8 cellular contexts compared by ENCODE assay signal in genomic region chrX:52262195-52262546, GRCh38.
DNase-seq lines count a peak whose midpoint lies in the region; ATAC-seq, FAIRE-seq and TF ChIP-seq lines count a peak whose summit lies in the region.

No MANE protein-coding gene starts in this region.

- no peak for FAIRE-seq in HTR-8/SVneo (lab: Jason Lieb, UNC)

- intact Hi-C loops in cardiac septum (cut with DNase I): no loop called here
- intact Hi-C loops in activated T-helper 1 cell treated with anti-CD3 and anti-CD28 coated beads, Interleukin-12 subunit alpha, Interleukin-12 subunit beta, Interleukin-2, Interleukin-4 antibody, amounts not matched to agents 30 ng/mL and 10 ng/mL and 1 ng/mL, durations not matched to agents 14 hours and 24 hours and 36 hours (cut with micrococcal nuclease): loop anchor here (5.0 kb wide), 2 partner anchors 735 to 775 kb away; no protein-coding TSS in a partner anchor

- H3K36me3 ChIP-seq in cardiac muscle cell: no peaks in the 10 kb centered on the region
- no peaks in the 10 kb centered on the region for H3K36me3 ChIP-seq in iPS DF 6.9 (ENCODE audit: control insufficient read depth, insufficient read depth, low read length)

- WGBS in iPS DF 6.9 (ENCODE audit: insufficient coverage, insufficient read length): no CpG with 5 or more reads among the region's 19 CpGs

- H3K36me3 Mint-ChIP-seq in activated T-helper 1 cell treated with anti-CD3 and anti-CD28 coated beads, Interleukin-12 subunit alpha, Interleukin-12 subunit beta, Interleukin-2, Interleukin-4 antibody, amounts not matched to agents 30 ng/mL and 10 ng/mL and 1 ng/mL, durations not matched to agents 14 hours and 24 hours and 36 hours (ENCODE audit: low read depth): no peaks in the 10 kb centered on the region

- H3K4me3 ChIP-seq in cardiac muscle cell: peak overlapping the region; percentile 65
- peak overlapping the region; percentile 97; the same call in 1 of the 2 replicates for H3K4me3 ChIP-seq in iPS DF 6.9 (ENCODE audit: low read length)

- H3K9me3 Mint-ChIP-seq in activated T-helper 1 cell treated with anti-CD3 and anti-CD28 coated beads, Interleukin-12 subunit alpha, Interleukin-12 subunit beta, Interleukin-2, Interleukin-4 antibody, amounts not matched to agents 30 ng/mL and 10 ng/mL and 1 ng/mL, durations not matched to agents 14 hours and 24 hours and 36 hours: no peaks in the 10 kb centered on the region

- peaks cover 17% of the 10 kb centered on the region for H3K4me1 Mint-ChIP-seq in activated T-helper 1 cell treated with anti-CD3 and anti-CD28 coated beads, Interleukin-12 subunit alpha, Interleukin-12 subunit beta, Interleukin-2, Interleukin-4 antibody, amounts not matched to agents 30 ng/mL and 10 ng/mL and 1 ng/mL, durations not matched to agents 14 hours and 24 hours and 36 hours (ENCODE audit: low read depth)

- no peak for TF ChIP-seq CTCF in cardiac muscle cell (IDR thresholded peaks at IDR 0.05; ENCODE audit: low read depth, low read length)

- DNase-seq in cardiac muscle cell (ENCODE audit: low read depth in 1 of 2, low spot score in 1 of 2) (peak in 1 of 2 donors; percentile 1), cardiac septum (ENCODE audit: low spot score) (no peak), iPS DF 6.9 (ENCODE audit: low read depth, low spot score) (no peak), Ammon's horn (ENCODE audit: low spot score) (no peak), HTR-8/SVneo (ENCODE audit: insufficient read length, low spot score) (no peak)
- no peak for DNase-seq in activated T-helper 1 cell treated with anti-CD3 and anti-CD28 coated beads, Interleukin-12 subunit alpha, Interleukin-12 subunit beta, Interleukin-2, Interleukin-4 antibody, amounts not matched to agents 30 ng/mL and 10 ng/mL and 1 ng/mL, durations not matched to agents 14 hours and 24 hours and 36 hours (ENCODE audit: low spot score)
- DNase-seq in stimulated activated naive CD8-positive, alpha-beta T cell treated with anti-CD3 and anti-CD28 coated beads, Interleukin-15, Interleukin-2, amounts not matched to agents 100 U/mL and 50 U/mL, for 24 hours: no peak

- H3K27ac Mint-ChIP-seq in activated T-helper 1 cell treated with anti-CD3 and anti-CD28 coated beads, Interleukin-12 subunit alpha, Interleukin-12 subunit beta, Interleukin-2, Interleukin-4 antibody, amounts not matched to agents 30 ng/mL and 10 ng/mL and 1 ng/mL, durations not matched to agents 14 hours and 24 hours and 36 hours: peak overlapping the region; percentile 99

- ATAC-seq in stimulated activated naive CD8-positive, alpha-beta T cell treated with anti-CD3 and anti-CD28 coated beads, Interleukin-15, Interleukin-2, amounts not matched to agents 100 U/mL and 50 U/mL, for 24 hours: peak; percentile 19
- ATAC-seq in HG02981 (IDR thresholded peaks at IDR 0.05; ENCODE audit: unreplicated experiment): no peak

- peaks cover 3% of the 10 kb centered on the region for H3K27me3 Mint-ChIP-seq in activated T-helper 1 cell treated with anti-CD3 and anti-CD28 coated beads, Interleukin-12 subunit alpha, Interleukin-12 subunit beta, Interleukin-2, Interleukin-4 antibody, amounts not matched to agents 30 ng/mL and 10 ng/mL and 1 ng/mL, durations not matched to agents 14 hours and 24 hours and 36 hours (ENCODE audit: insufficient read depth)

- H3K4me3 Mint-ChIP-seq in activated T-helper 1 cell treated with anti-CD3 and anti-CD28 coated beads, Interleukin-12 subunit alpha, Interleukin-12 subunit beta, Interleukin-2, Interleukin-4 antibody, amounts not matched to agents 30 ng/mL and 10 ng/mL and 1 ng/mL, durations not matched to agents 14 hours and 24 hours and 36 hours: peak overlapping the region; percentile 88

- no peaks in the 10 kb centered on the region for H3K9me3 ChIP-seq in cardiac muscle cell (ENCODE audit: low read depth)
- no peaks in the 10 kb centered on the region for H3K9me3 ChIP-seq in iPS DF 6.9 (ENCODE audit: control insufficient read depth, insufficient read depth, low read length)

- peak overlapping the region; percentile 97 for H3K27ac ChIP-seq in cardiac muscle cell
- H3K27ac ChIP-seq in iPS DF 6.9 (ENCODE audit: low read length): no peak overlapping the region

- peaks cover 15% of the 10 kb centered on the region for H3K4me1 ChIP-seq in cardiac muscle cell (ENCODE audit: low read depth)
- no peaks in the 10 kb centered on the region for H3K4me1 ChIP-seq in iPS DF 6.9 (ENCODE audit: control insufficient read depth, insufficient read depth, low read length)

- H3K27me3 ChIP-seq in cardiac muscle cell (no peaks in the 10 kb centered on the region), iPS DF 6.9 (ENCODE audit: control insufficient read depth, insufficient read depth, low read length) (no peaks in the 10 kb centered on the region)
